In genomic region chr5:133050500-133050899, GRCh38 we compare ENCODE assay signal across 8 cellular contexts. TPM values are rescaled to one million over a fixed set of nuclear protein-coding genes. Genes with fewer than 3 reads are reported as not detected.
DNase-seq lines count a peak whose midpoint lies in the region; ATAC-seq and TF ChIP-seq lines count a peak whose summit lies in the region.

No MANE protein-coding gene starts in this region.

- CTCF ChIA-PET in SK-N-SH (lab: Yijun Ruan, JAX), result no interaction called here

- H3K79me2 ChIP-seq in SK-N-SH (ENCODE audit: insufficient read depth), result peaks cover 51% of the 10 kb centered on the region

- no peaks in the 10 kb centered on the region for H3K9me2 ChIP-seq in SK-N-SH

- H3K27me3 ChIP-seq in SK-N-SH (ENCODE audit: insufficient read depth), result no peaks in the 10 kb centered on the region
- H3K27me3 ChIP-seq in iPS-20b (ENCODE audit: insufficient read depth, low read length), result no peaks in the 10 kb centered on the region
- H3K27me3 ChIP-seq in stomach smooth muscle (ENCODE audit: control insufficient read depth in 1 of 2, insufficient read depth in 2 of 2, low read length in 2 of 2), result no peaks in the 10 kb centered on the region

- POLR2A ChIA-PET in SK-N-SH (lab: Yijun Ruan, JAX), result interaction anchor here (0.9 kb wide), 1 partner anchor 63 kb away, joined by 3 read pairs; no protein-coding TSS in a partner anchor

- peak overlapping the region; percentile 99 for H3K27ac Mint-ChIP-seq in activated T-helper 2 cell treated with anti-CD3 and anti-CD28 coated beads, Interferon-gamma antibody, Interleukin-2, Interleukin-4, amounts not matched to agents 10 μg/mL and 5 μg/mL and 100 μg/mL, durations not matched to agents 14 hours and 24 hours and 36 hours

- intact Hi-C loops in activated T-helper 2 cell treated with anti-CD3 and anti-CD28 coated beads, Interferon-gamma antibody, Interleukin-2, Interleukin-4, amounts not matched to agents 10 μg/mL and 5 μg/mL and 100 μg/mL, durations not matched to agents 14 hours and 24 hours and 36 hours (cut with micrococcal nuclease), result loop anchor here (10.0 kb wide), 1 partner anchor 556 kb away; the partner anchor contains the start of gene IRF1

- H2AFZ ChIP-seq in SK-N-SH (ENCODE audit: low read depth), result 0 out of 2 replicates have a peak overlapping the region, but pooled peaks have one; percentile 0

- H3K4me1 ChIP-seq in SK-N-SH (ENCODE audit: control insufficient read depth in 1 of 2, insufficient read depth in 2 of 2, low read depth in 1 of 2, low read length in 1 of 2), result peaks cover 11 to 25% of the 10 kb centered on the region in 2 experiments; a peak in 3 of 4 replicates
- H3K4me1 ChIP-seq in iPS-20b (ENCODE audit: insufficient read depth, low read length), result peaks cover 15% of the 10 kb centered on the region
- peaks cover 22% of the 10 kb centered on the region for H3K4me1 ChIP-seq in stomach smooth muscle (ENCODE audit: control insufficient read depth, insufficient read depth, low read length)

- TF ChIP-seq EP300 in SK-N-SH (IDR thresholded peaks at IDR 0.05; ENCODE audit: borderline replicate concordance in 1 of 2, low read depth in 1 of 2, low read length in 1 of 2), result no peak

- no peaks in the 10 kb centered on the region for H3K27me3 Mint-ChIP-seq in activated T-helper 2 cell treated with anti-CD3 and anti-CD28 coated beads, Interferon-gamma antibody, Interleukin-2, Interleukin-4, amounts not matched to agents 10 μg/mL and 5 μg/mL and 100 μg/mL, durations not matched to agents 14 hours and 24 hours and 36 hours (ENCODE audit: low read depth)

- no peak for TF ChIP-seq RAD21 in SK-N-SH (IDR thresholded peaks at IDR 0.05; ENCODE audit: low read length)

- 48% methylated on average over 3 of the region's 3 CpGs for WGBS in SK-N-SH (ENCODE audit: low lambda C conversion rate)

- H3K9me3 ChIP-seq in SK-N-SH (no peaks in the 10 kb centered on the region), iPS-20b (ENCODE audit: insufficient read depth, low read depth, low read length) (no peaks in the 10 kb centered on the region), stomach smooth muscle (ENCODE audit: control insufficient read depth in 2 of 2, low read length in 2 of 2) (no peaks in the 10 kb centered on the region)

- H4K20me1 ChIP-seq in SK-N-SH (ENCODE audit: insufficient read depth), result peaks cover 28% of the 10 kb centered on the region

- H3K36me3 Mint-ChIP-seq in activated T-helper 2 cell treated with anti-CD3 and anti-CD28 coated beads, Interferon-gamma antibody, Interleukin-2, Interleukin-4, amounts not matched to agents 10 μg/mL and 5 μg/mL and 100 μg/mL, durations not matched to agents 14 hours and 24 hours and 36 hours (ENCODE audit: low read depth), result peaks cover 31% of the 10 kb centered on the region

- H3K4me3 Mint-ChIP-seq in activated T-helper 2 cell treated with anti-CD3 and anti-CD28 coated beads, Interferon-gamma antibody, Interleukin-2, Interleukin-4, amounts not matched to agents 10 μg/mL and 5 μg/mL and 100 μg/mL, durations not matched to agents 14 hours and 24 hours and 36 hours (ENCODE audit: low read depth), result peak overlapping the region; percentile 84

- H3K4me1 Mint-ChIP-seq in activated T-helper 2 cell treated with anti-CD3 and anti-CD28 coated beads, Interferon-gamma antibody, Interleukin-2, Interleukin-4, amounts not matched to agents 10 μg/mL and 5 μg/mL and 100 μg/mL, durations not matched to agents 14 hours and 24 hours and 36 hours (ENCODE audit: low read depth), result peaks cover 24% of the 10 kb centered on the region

- DNase-seq in SK-N-SH, result no peak
- DNase-seq in activated T-helper 2 cell treated with anti-CD3 and anti-CD28 coated beads, Interferon-gamma antibody, Interleukin-2, Interleukin-4, amounts not matched to agents 10 μg/mL and 5 μg/mL and 100 μg/mL, durations not matched to agents 14 hours and 24 hours and 36 hours (ENCODE audit: low spot score), result no peak
- DNase-seq in NCI-H1694 treated with DMSO at 0.1 percent for 48 hours (lab: John Stamatoyannopoulos, UW), result no peak
- no peak for DNase-seq in middle frontal gyrus (ENCODE audit: extremely low spot score, low spot score)

- H3F3A ChIP-seq in SK-N-SH (replicated peaks; ENCODE audit: insufficient read depth), result peaks cover 46% of the 10 kb centered on the region

- no peaks in the 10 kb centered on the region for H3K9me3 Mint-ChIP-seq in activated T-helper 2 cell treated with anti-CD3 and anti-CD28 coated beads, Interferon-gamma antibody, Interleukin-2, Interleukin-4, amounts not matched to agents 10 μg/mL and 5 μg/mL and 100 μg/mL, durations not matched to agents 14 hours and 24 hours and 36 hours

- H3K27ac ChIP-seq in SK-N-SH (ENCODE audit: low read depth in 2 of 2, low read length in 1 of 2), result peak overlapping the region; percentile 97 to 99
- peak overlapping the region; percentile 98 for H3K27ac ChIP-seq in iPS-20b (ENCODE audit: low read length)
- peak overlapping the region; percentile 100 for H3K27ac ChIP-seq in stomach smooth muscle (ENCODE audit: low read length)

- peak overlapping the region; percentile 96 for H3K4me2 ChIP-seq in SK-N-SH

- TF ChIP-seq CTCF in SK-N-SH (IDR thresholded peaks at IDR 0.05), result no peak

- ATAC-seq in SK-N-SH treated with all-trans-retinoic acid at 6 μM for 48 hours (no peak), GM21367 (IDR thresholded peaks at IDR 0.05; ENCODE audit: unreplicated experiment) (no peak)

- H3K9ac ChIP-seq in SK-N-SH, result peak overlapping the region; percentile 99; the same call in 1 of the 2 replicates
- peak overlapping the region; percentile 100 for H3K9ac ChIP-seq in iPS-20b (ENCODE audit: low read depth, low read length)
- peak overlapping the region; percentile 42 to 98 for H3K9ac ChIP-seq in stomach smooth muscle (ENCODE audit: low read length in 2 of 2)

- H3K4me3 ChIP-seq in SK-N-SH (ENCODE audit: low read depth in 2 of 2, low read length in 1 of 2) (peak overlapping the region; percentile 97), iPS-20b (ENCODE audit: low read length) (peak overlapping the region; percentile 86), stomach smooth muscle (ENCODE audit: low read length in 2 of 2) (peak overlapping the region; percentile 96 to 99)

- H3K36me3 ChIP-seq in SK-N-SH (replicated peaks in 1 of 2; ENCODE audit: control insufficient read depth in 1 of 2, insufficient read depth in 2 of 2, low read length in 1 of 2), result peaks cover 0 to 3% of the 10 kb centered on the region in 2 experiments
- H3K36me3 ChIP-seq in iPS-20b (ENCODE audit: insufficient read depth, low read depth, low read length), result 0 out of 2 replicates have a peak, but pooled peaks cover 4% of the 10 kb centered on the region
- H3K36me3 ChIP-seq in stomach smooth muscle (ENCODE audit: control insufficient read depth in 2 of 2, insufficient read depth in 2 of 2, low read length in 2 of 2), result no peaks in the 10 kb centered on the region

TF ChIP-seq in SK-N-SH, 30 proteins besides CTCF, POLR2A, EP300 and RAD21 (continues in another document):
- TF ChIP-seq TAF1 (IDR thresholded peaks at IDR 0.05; ENCODE audit: borderline replicate concordance, low read depth, low read length), result no peak
- no peak for TF ChIP-seq EZH2phosphoT487 (IDR thresholded peaks at IDR 0.05; ENCODE audit: borderline replicate concordance, low read depth)
- no peak for TF ChIP-seq NFIC (IDR thresholded peaks at IDR 0.05; ENCODE audit: borderline replicate concordance)
- TF ChIP-seq USF1 (IDR thresholded peaks at IDR 0.05; ENCODE audit: borderline replicate concordance, low read depth), result no peak
- TF ChIP-seq SMC3 (IDR thresholded peaks at IDR 0.05; ENCODE audit: low read depth, low read length), result no peak
- no peak for TF ChIP-seq MAX (IDR thresholded peaks at IDR 0.05; ENCODE audit: low read depth)

TF ChIP-seq in SK-N-SH treated with all-trans-retinoic acid at 6 μM for 48 hours, 23 proteins besides CTCF, POLR2A, EP300 and RAD21:
- TF ChIP-seq PATZ1 (CRISPR knock-in tag; IDR thresholded peaks at IDR 0.05; ENCODE audit: borderline replicate concordance), result no peak

RNA-seq across cellular contexts. Expression of gene HSPA4, which starts 1.3 kb away (rescaled TPM):
- polyA plus RNA-seq in SK-N-SH (2012; rRNA removed), result 18.8 and 20.2 TPM in 2 replicates
- polyA plus RNA-seq in SK-N-SH (2012; cell fraction: cytosol; rRNA removed), result 29.1 and 50.4 TPM in 2 replicates
- 14.9 and 29.0 TPM in 2 replicates for polyA plus RNA-seq in SK-N-SH (2012; cell fraction: nucleus; rRNA removed)
- total RNA-seq in activated T-helper 2 cell treated with anti-CD3 and anti-CD28 coated beads, Interferon-gamma antibody, Interleukin-2, Interleukin-4, amounts not matched to agents 10 μg/mL and 5 μg/mL and 100 μg/mL, durations not matched to agents 14 hours and 24 hours and 36 hours, result 223 and 229 TPM in 2 replicates

RNA-seq across cellular contexts. Expression of gene ZCCHC10, which starts 24.2 kb away (rescaled TPM):
- 26.3 and 28.4 TPM in 2 replicates for polyA plus RNA-seq in SK-N-SH (2012; rRNA removed)
- 25.5 and 32.7 TPM in 2 replicates for polyA plus RNA-seq in SK-N-SH (2012; cell fraction: cytosol; rRNA removed)
- polyA plus RNA-seq in SK-N-SH (2012; cell fraction: nucleus; rRNA removed), result 10.6 and 12.8 TPM in 2 replicates
- total RNA-seq in activated T-helper 2 cell treated with anti-CD3 and anti-CD28 coated beads, Interferon-gamma antibody, Interleukin-2, Interleukin-4, amounts not matched to agents 10 μg/mL and 5 μg/mL and 100 μg/mL, durations not matched to agents 14 hours and 24 hours and 36 hours, result 35.7 and 39.3 TPM in 2 replicates
